26 cellular contexts compared by ENCODE assay signal in genomic region chr1:15777913-15778707, GRCh38. TPM values are rescaled to one million over a fixed set of nuclear protein-coding genes. Genes with fewer than 3 reads are reported as not detected.
"Had no signal": no experiment of that assay in that cellular context is flagged by ENCODE, and none has a peak within 500 bp of the region (broad histone marks: within the 10 kb centered on the region; RNA-seq: fewer than 3 reads in every experiment).

No MANE protein-coding gene starts in this region.

- H3K27ac ChIP-seq: brain microvascular endothelial cell, esophagus muscularis mucosa, gastrocnemius medialis, parathyroid adenoma, uterus had no signal

- H3K36me3 Mint-ChIP-seq: activated naive CD4-positive, alpha-beta T cell treated with anti-CD3 and anti-CD28 coated beads, Interleukin-2, amount 50 U/mL, for 72 hours; stimulated activated effector memory CD8-positive, alpha-beta T cell treated with anti-CD3 and anti-CD28 coated beads, Interleukin-12 subunit alpha, Interleukin-12 subunit beta, amount 100 ng/mL, for 72 hours had no signal

- H3K9ac ChIP-seq: parathyroid adenoma had no signal

- H3K4me3 Mint-ChIP-seq: activated CD8-positive, alpha-beta T cell treated with anti-CD3 and anti-CD28 coated beads, Interleukin-2, amount 10 ng/mL, durations not matched to agents 7 days and 5 days; nephron; stimulated activated effector memory CD8-positive, alpha-beta T cell treated with anti-CD3 and anti-CD28 coated beads, Interleukin-12 subunit alpha, Interleukin-12 subunit beta, amount 100 ng/mL, for 72 hours; stimulated activated naive CD8-positive, alpha-beta T cell treated with anti-CD3 and anti-CD28 coated beads, Interleukin-15, amount 100 ng/mL, for 72 hours had no signal

- H2AFZ ChIP-seq: parathyroid adenoma had no signal

- H3K36me3 ChIP-seq: gastrocnemius medialis, uterus had no signal

- DNase-seq: activated CD4-positive, alpha-beta T cell treated with anti-CD3 and anti-CD28 coated beads for 1 hour; activated CD4-positive, alpha-beta T cell treated with anti-CD3 and anti-CD28 coated beads, Interleukin-2, amount 50 U/mL, for 1 hour; activated CD8-positive, alpha-beta T cell treated with anti-CD3 and anti-CD28 coated beads, Interleukin-2, amount 10 ng/mL, durations not matched to agents 7 days and 5 days; activated gamma-delta T cell treated with Interleukin-2 at 50 U/mL for 16 hours; aorta; brain microvascular endothelial cell; caudate nucleus; dermis blood vessel endothelial cell; effector CD8-positive, alpha-beta T cell; gastrocnemius medialis; head of caudate nucleus; islet precursor cell; left cardiac atrium; midbrain; small intestine; stimulated activated CD4-positive, alpha-beta T cell treated with anti-CD3 and anti-CD28 coated beads, Interleukin-2, amount 100 ng/mL, for 24 hours; stimulated activated naive CD8-positive, alpha-beta T cell treated with anti-CD3 and anti-CD28 coated beads, Interleukin-15, amount 100 ng/mL, for 72 hours; T-helper 9 cell; tibial artery; uterus had no signal

- H3K9me3 ChIP-seq: esophagus muscularis mucosa, gastrocnemius medialis, tibial artery, uterus had no signal

- H3K79me2 ChIP-seq: parathyroid adenoma had no signal

- H3K9me3 Mint-ChIP-seq: activated naive CD4-positive, alpha-beta T cell treated with anti-CD3 and anti-CD28 coated beads, Interleukin-2, amount 50 U/mL, for 72 hours; nephron; stimulated activated effector memory CD8-positive, alpha-beta T cell treated with anti-CD3 and anti-CD28 coated beads, Interleukin-12 subunit alpha, Interleukin-12 subunit beta, amount 100 ng/mL, for 72 hours; stimulated activated naive CD8-positive, alpha-beta T cell treated with anti-CD3 and anti-CD28 coated beads, Interleukin-15, amount 100 ng/mL, for 72 hours had no signal

- H3K27ac Mint-ChIP-seq: activated CD8-positive, alpha-beta T cell treated with anti-CD3 and anti-CD28 coated beads, Interleukin-2, amount 10 ng/mL, durations not matched to agents 7 days and 5 days; activated naive CD4-positive, alpha-beta T cell treated with anti-CD3 and anti-CD28 coated beads, Interleukin-2, amount 50 U/mL, for 72 hours; nephron; stimulated activated effector memory CD8-positive, alpha-beta T cell treated with anti-CD3 and anti-CD28 coated beads, Interleukin-12 subunit alpha, Interleukin-12 subunit beta, amount 100 ng/mL, for 72 hours; stimulated activated naive CD8-positive, alpha-beta T cell treated with anti-CD3 and anti-CD28 coated beads, Interleukin-15, amount 100 ng/mL, for 72 hours had no signal

- H3K4me3 ChIP-seq: esophagus muscularis mucosa, gastrocnemius medialis, tibial artery, uterus had no signal

- H3K4me1 ChIP-seq: esophagus muscularis mucosa, gastrocnemius medialis, tibial artery, uterus had no signal

- H3K27me3 ChIP-seq: brain microvascular endothelial cell, esophagus muscularis mucosa, gastrocnemius medialis, tibial artery, uterus had no signal

- H3K4me1 Mint-ChIP-seq: nephron; stimulated activated effector memory CD8-positive, alpha-beta T cell treated with anti-CD3 and anti-CD28 coated beads, Interleukin-12 subunit alpha, Interleukin-12 subunit beta, amount 100 ng/mL, for 72 hours; stimulated activated naive CD8-positive, alpha-beta T cell treated with anti-CD3 and anti-CD28 coated beads, Interleukin-15, amount 100 ng/mL, for 72 hours had no signal

RNA-seq across cellular contexts. Expression of gene FBLIM1, which starts 19.5 kb away (rescaled TPM):
- total RNA-seq: activated CD8-positive, alpha-beta T cell treated with anti-CD3 and anti-CD28 coated beads, Interleukin-2, amount 10 ng/mL, durations not matched to agents 7 days and 5 days had no signal

RNA-seq across cellular contexts. Expression of gene TMEM82, which starts 35.8 kb away (rescaled TPM):
- total RNA-seq: activated CD8-positive, alpha-beta T cell treated with anti-CD3 and anti-CD28 coated beads, Interleukin-2, amount 10 ng/mL, durations not matched to agents 7 days and 5 days; activated naive CD4-positive, alpha-beta T cell treated with anti-CD3 and anti-CD28 coated beads, Interleukin-2, amount 50 U/mL, for 72 hours; aorta; dermis blood vessel endothelial cell; esophagus muscularis mucosa; left cardiac atrium; sciatic nerve; uterus had no signal
